18 cellular contexts compared by ENCODE assay signal in the genomic region with DNA sequence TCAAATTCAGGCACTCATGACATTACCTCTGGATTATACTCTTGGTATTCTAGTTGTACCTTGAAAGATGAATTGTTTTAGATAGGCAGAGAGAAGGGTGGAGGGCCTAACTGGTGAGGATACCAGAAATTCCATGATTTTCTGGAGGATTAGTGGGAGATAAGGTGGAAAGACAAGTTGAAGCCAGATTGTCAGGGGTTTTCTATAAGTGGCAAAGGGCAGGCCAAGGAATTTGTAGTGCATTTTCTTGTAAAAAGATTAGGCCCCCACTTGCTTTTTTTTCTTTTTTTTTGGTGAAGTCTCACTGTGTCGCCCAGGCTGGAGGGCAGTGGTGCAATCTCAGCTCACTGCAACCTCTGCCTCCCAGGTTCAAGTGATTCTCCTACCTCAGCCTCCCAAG. TPM values are rescaled to one million over a fixed set of nuclear protein-coding genes. Genes with fewer than 3 reads are reported as not detected.
DNase-seq lines count a peak whose midpoint lies in the region; ATAC-seq and TF ChIP-seq lines count a peak whose summit lies in the region.
"Had no signal": no experiment of that assay in that cellular context is flagged by ENCODE, and none has a peak within 500 bp of the region (broad histone marks: within the 10 kb centered on the region; RNA-seq: fewer than 3 reads in every experiment).

No MANE protein-coding gene starts in this region.

- H3K27me3 ChIP-seq in Caco-2 (replicated peaks; ENCODE audit: control insufficient read depth, insufficient read depth, low read length) (no peaks in the 10 kb centered on the region), osteoblast (ENCODE audit: insufficient read depth, low read length) (no peaks in the 10 kb centered on the region)
- H3K27me3 ChIP-seq: BLaER1 had no signal

- CTCF ChIA-PET in Caco-2 (lab: Charles Lee), result interaction anchor here (0.6 to 1.4 kb wide), 4 partner anchors 16 to 101 kb away, joined by 3 to 5 read pairs (median 3); no protein-coding TSS in a partner anchor

- H3K4me3 Mint-ChIP-seq in Caco-2 (ENCODE audit: unreplicated experiment), result peak overlapping the region; percentile 12
- H3K4me3 Mint-ChIP-seq in natural killer cell treated with Interleukin-12 subunit alpha and Interleukin-12 subunit beta and Interleukin-15 and Interleukin-18, amount 100 ng/mL, for 72 hours, result no peak overlapping the region
- H3K4me3 Mint-ChIP-seq: B cell; CD4-positive, CD25-positive, alpha-beta regulatory T cell; CD8-positive, alpha-beta T cell; H9 had no signal

- no peak for ATAC-seq in HG03097 (IDR thresholded peaks at IDR 0.05; ENCODE audit: low FRiP score, unreplicated experiment)
- no peak for ATAC-seq in natural killer cell treated with Interleukin-12 subunit alpha and Interleukin-12 subunit beta and Interleukin-15 and Interleukin-18, amount 100 ng/mL, for 72 hours
- ATAC-seq: CD8-positive, alpha-beta T cell; HCT116 had no signal

- no TSS peak for BruUV-seq in Caco-2 (replicated peaks; lab: Mats Ljungman, UMichigan)

- no peaks in the 10 kb centered on the region for H4K20me1 ChIP-seq in osteoblast (ENCODE audit: insufficient read depth, low read length)
- H4K20me1 ChIP-seq: BLaER1 had no signal

- TF ChIP-seq CTCF in Caco-2 (IDR thresholded peaks at IDR 0.05; ENCODE audit: insufficient read depth in 1 of 2, low read depth in 1 of 2, low read length in 1 of 2, severe bottlenecking in 1 of 2, unreplicated experiment in 1 of 2) (no peak), osteoblast (IDR thresholded peaks at IDR 0.05; ENCODE audit: extremely low read depth, low read depth, low read length) (no peak)

- peaks cover 52% of the 10 kb centered on the region for H3K4me1 ChIP-seq in Caco-2
- peaks cover 2% of the 10 kb centered on the region for H3K4me1 ChIP-seq in osteoblast (ENCODE audit: insufficient read depth, low read length)
- H3K4me1 ChIP-seq: BLaER1 had no signal

- peak overlapping the region; percentile 49 for H3K27ac Mint-ChIP-seq in Caco-2 (ENCODE audit: unreplicated experiment)
- H3K27ac Mint-ChIP-seq in natural killer cell treated with Interleukin-12 subunit alpha and Interleukin-12 subunit beta and Interleukin-15 and Interleukin-18, amount 100 ng/mL, for 72 hours, result no peak overlapping the region
- H3K27ac Mint-ChIP-seq: B cell; CD8-positive, alpha-beta T cell; H9 had no signal

- no peaks in the 10 kb centered on the region for H3K9me3 Mint-ChIP-seq in Caco-2 (ENCODE audit: unreplicated experiment)
- H3K9me3 Mint-ChIP-seq in natural killer cell treated with Interleukin-12 subunit alpha and Interleukin-12 subunit beta and Interleukin-15 and Interleukin-18, amount 100 ng/mL, for 72 hours, result no peaks in the 10 kb centered on the region
- H3K9me3 Mint-ChIP-seq: CD4-positive, CD25-positive, alpha-beta regulatory T cell; CD8-positive, alpha-beta T cell; H9 had no signal

- DNase-seq in Caco-2, result peak; percentile 82 to 84
- DNase-seq in NCI-H226, result peak; percentile 19
- DNase-seq in epithelial cell of prostate (ENCODE audit: low read depth, low spot score), result no peak
- DNase-seq in osteoblast (ENCODE audit: insufficient read length, low spot score, missing footprints), result no peak
- no peak for DNase-seq in natural killer cell treated with Interleukin-12 subunit alpha and Interleukin-12 subunit beta and Interleukin-15 and Interleukin-18, amount 100 ng/mL, for 72 hours (ENCODE audit: low spot score)
- DNase-seq: CD4-positive, CD25-positive, alpha-beta regulatory T cell; CD8-positive, alpha-beta T cell; DMS 273 treated with DMSO at 0.1 percent for 48 hours; DMS79; EL; GF-D8; H9 had no signal

- H3K27ac ChIP-seq in epithelial cell of prostate, result peak overlapping the region; percentile 66
- H3K27ac ChIP-seq in osteoblast (ENCODE audit: low read depth, low read length), result no peak overlapping the region
- H3K27ac ChIP-seq: 22Rv1, BLaER1, C4-2B had no signal

- intact Hi-C loops in Caco-2 (cut with micrococcal nuclease; ENCODE audit: unreplicated experiment), result loop anchor here (1.0 to 2.0 kb wide), 6 partner anchors 8 to 150 kb away; partner anchors contain the start of genes APLP2 and PRDM10

- POLR2A ChIA-PET in Caco-2 (lab: Charles Lee), result interaction anchor here (0.5 to 1.7 kb wide), 5 partner anchors 28 to 150 kb away, joined by 3 to 31 read pairs (median 5); partner anchors contain the start of gene PRDM10

- no peaks in the 10 kb centered on the region for H3K79me2 ChIP-seq in osteoblast (ENCODE audit: insufficient read depth, low read length)

- H3K9me3 ChIP-seq in Caco-2 (no peaks in the 10 kb centered on the region), osteoblast (ENCODE audit: low read depth, low read length) (no peaks in the 10 kb centered on the region)
- H3K9me3 ChIP-seq: BLaER1 had no signal

- H2AFZ ChIP-seq in osteoblast (ENCODE audit: low read length), result no peak overlapping the region

- H3K36me3 Mint-ChIP-seq in Caco-2 (ENCODE audit: insufficient read depth, unreplicated experiment), result no peaks in the 10 kb centered on the region
- H3K36me3 Mint-ChIP-seq in natural killer cell treated with Interleukin-12 subunit alpha and Interleukin-12 subunit beta and Interleukin-15 and Interleukin-18, amount 100 ng/mL, for 72 hours, result no peaks in the 10 kb centered on the region
- H3K36me3 Mint-ChIP-seq: CD4-positive, CD25-positive, alpha-beta regulatory T cell; CD8-positive, alpha-beta T cell had no signal

- peaks cover 35% of the 10 kb centered on the region for H3K4me1 Mint-ChIP-seq in Caco-2 (ENCODE audit: low read depth, unreplicated experiment)
- no peaks in the 10 kb centered on the region for H3K4me1 Mint-ChIP-seq in natural killer cell treated with Interleukin-12 subunit alpha and Interleukin-12 subunit beta and Interleukin-15 and Interleukin-18, amount 100 ng/mL, for 72 hours (ENCODE audit: low read depth in 2 of 2)
- H3K4me1 Mint-ChIP-seq: B cell; CD4-positive, CD25-positive, alpha-beta regulatory T cell had no signal

- H3K36me3 ChIP-seq in Caco-2 (ENCODE audit: control insufficient read depth, insufficient read depth, low read length) (no peaks in the 10 kb centered on the region), osteoblast (ENCODE audit: insufficient read depth, low read length) (no peaks in the 10 kb centered on the region)
- H3K36me3 ChIP-seq: BLaER1 had no signal

- H3K4me3 ChIP-seq in Caco-2 (ENCODE audit: low read depth, low read length), result no peak overlapping the region
- H3K4me3 ChIP-seq in osteoblast (ENCODE audit: insufficient read depth, low read length), result no peak overlapping the region
- H3K4me3 ChIP-seq: BLaER1 had no signal

- H3K27me3 Mint-ChIP-seq in Caco-2 (ENCODE audit: insufficient read depth, unreplicated experiment), result no peaks in the 10 kb centered on the region
- peaks cover 0 to 3% of the 10 kb centered on the region in 2 donors for H3K27me3 Mint-ChIP-seq in natural killer cell treated with Interleukin-12 subunit alpha and Interleukin-12 subunit beta and Interleukin-15 and Interleukin-18, amount 100 ng/mL, for 72 hours

- H3K4me2 ChIP-seq in osteoblast (ENCODE audit: insufficient read depth, low read length), result no peak overlapping the region
- H3K4me2 ChIP-seq: BLaER1 had no signal

RNA-seq across cellular contexts. Expression of gene PRDM10, which starts 28.4 kb away (rescaled TPM):
- total RNA-seq in Caco-2 (2022), result 11.8 and 12.0 TPM in 2 replicates
- total RNA-seq in osteoblast, result 8.0 and 8.8 TPM in 2 replicates
- 10 to 100 TPM; 14.6 to 18.7 TPM for total RNA-seq in natural killer cell treated with Interleukin-12 subunit alpha and Interleukin-12 subunit beta and Interleukin-15 and Interleukin-18, amount 100 ng/mL, for 72 hours

RNA-seq across cellular contexts. Expression of gene APLP2, which starts 38.6 kb away (rescaled TPM):
- total RNA-seq in Caco-2 (2022), result 1,761 and 2,076 TPM in 2 replicates
- 326 and 331 TPM in 2 replicates for total RNA-seq in osteoblast
- 10 to 100 TPM; 37.9 to 56.2 TPM for total RNA-seq in natural killer cell treated with Interleukin-12 subunit alpha and Interleukin-12 subunit beta and Interleukin-15 and Interleukin-18, amount 100 ng/mL, for 72 hours

Comparison
In these comparisons a context has a peak if more than half of its experiments do, and no peak if none do; other contexts are left out.
1. DNase-seq: peak in Caco-2 (2 of 2) and NCI-H226 (single experiment); none in epithelial cell of prostate (single experiment), osteoblast (single experiment) and natural killer cell treated with Interleukin-12 subunit alpha and Interleukin-12 subunit beta and Interleukin-15 and Interleukin-18, amount 100 ng/mL, for 72 hours (single experiment).